10 cellular contexts compared by ENCODE assay signal in genomic region chr14:50023671-50024490, GRCh38.
A peak's percentile ranks its signal among the peaks of the same experiment; 100 is the strongest.
DNase-seq lines count a peak whose midpoint lies in the region; ATAC-seq and TF ChIP-seq lines count a peak whose summit lies in the region.
"Had no signal": no experiment of that assay in that cellular context is flagged by ENCODE, and none has a peak within 500 bp of the region (broad histone marks: within the 10 kb centered on the region; RNA-seq: fewer than 3 reads in every experiment).

No MANE protein-coding gene starts in this region.

- H3K27me3 ChIP-seq in muscle layer of duodenum (ENCODE audit: low read depth, low read length) (no peaks in the 10 kb centered on the region), vagina (no peaks in the 10 kb centered on the region)

- H3K27ac Mint-ChIP-seq in activated naive CD4-positive, alpha-beta T cell treated with anti-CD3 and anti-CD28 coated beads, Interleukin-2, amount 50 U/mL, for 72 hours: peak overlapping the region; percentile 66 to 73
- H3K27ac Mint-ChIP-seq: activated naive CD8-positive, alpha-beta T cell treated with anti-CD3 and anti-CD28 coated beads, Interleukin-2, amount 10 ng/mL, durations not matched to agents 7 days and 5 days had no signal

- peak overlapping the region; percentile 49 to 72 for H3K27ac ChIP-seq in coronary artery
- peak overlapping the region; percentile 80 for H3K27ac ChIP-seq in muscle layer of duodenum (ENCODE audit: low read length)
- peak overlapping the region; percentile 84 for H3K27ac ChIP-seq in vagina

- intact Hi-C loops in vagina (cut with DNase I): no loop called here

- no peak for DNase-seq in activated naive CD4-positive, alpha-beta T cell treated with anti-CD3 and anti-CD28 coated beads, Interleukin-2, amount 50 U/mL, for 72 hours (ENCODE audit: low spot score in 2 of 2)
- DNase-seq in activated naive CD4-positive, alpha-beta T cell treated with Interleukin-2 at 50 U/mL for 16 hours: no peak
- DNase-seq in coronary artery (ENCODE audit: low spot score): no peak
- no peak for DNase-seq in vagina (ENCODE audit: extremely low spot score in 2 of 2)
- DNase-seq in 8988T: no peak
- DNase-seq in activated effector memory CD4-positive, alpha-beta T cell treated with anti-CD3 and anti-CD28 coated beads, Interleukin-2, amount 50 U/mL, for 16 hours: no peak
- DNase-seq: activated naive CD8-positive, alpha-beta T cell treated with anti-CD3 and anti-CD28 coated beads, Interleukin-2, amount 10 ng/mL, durations not matched to agents 7 days and 5 days; AML-193 had no signal

- peaks cover 16 to 17% of the 10 kb centered on the region in 2 donors for H3K9me3 Mint-ChIP-seq in activated naive CD4-positive, alpha-beta T cell treated with anti-CD3 and anti-CD28 coated beads, Interleukin-2, amount 50 U/mL, for 72 hours

- H3K36me3 Mint-ChIP-seq in activated naive CD4-positive, alpha-beta T cell treated with anti-CD3 and anti-CD28 coated beads, Interleukin-2, amount 50 U/mL, for 72 hours: peaks cover 39 to 71% of the 10 kb centered on the region in 2 donors

- peak overlapping the region; percentile 21 for H3K4me3 ChIP-seq in coronary artery
- peak overlapping the region; percentile 20 to 22 for H3K4me3 ChIP-seq in muscle layer of duodenum (ENCODE audit: low read depth in 1 of 2, low read length in 2 of 2)
- H3K4me3 ChIP-seq in vagina: peak overlapping the region in 1 of 2 donors; percentile 8

- H3K4me1 ChIP-seq in muscle layer of duodenum (ENCODE audit: control insufficient read depth in 1 of 2, insufficient read depth in 2 of 2, low read length in 2 of 2) (peaks cover 0 to 3% of the 10 kb centered on the region in 2 donors), vagina (peaks cover 15% of the 10 kb centered on the region)

- H3K36me3 ChIP-seq in muscle layer of duodenum (ENCODE audit: control insufficient read depth in 1 of 2, insufficient read depth in 2 of 2, low read length in 2 of 2) (no peaks in the 10 kb centered on the region), vagina (no peaks in the 10 kb centered on the region)

- TF ChIP-seq POLR2A in vagina (IDR thresholded peaks at IDR 0.05): no peak

- TF ChIP-seq CTCF in coronary artery (IDR thresholded peaks at IDR 0.05) (no peak), vagina (IDR thresholded peaks at IDR 0.05) (no peak)

- H3K9me3 ChIP-seq in muscle layer of duodenum (ENCODE audit: control insufficient read depth in 1 of 2, low read length in 2 of 2) (peaks cover 0 to 13% of the 10 kb centered on the region in 2 donors), vagina (peaks cover 4% of the 10 kb centered on the region)

- ATAC-seq in activated naive CD4-positive, alpha-beta T cell treated with anti-CD3 and anti-CD28 coated beads, Interleukin-2, amount 50 U/mL, for 72 hours: no peak
- ATAC-seq in GM21367 (IDR thresholded peaks at IDR 0.05; ENCODE audit: unreplicated experiment): no peak
